ENCODE assay signal across 3 cellular contexts in genomic region chr7:78261739-78262138, GRCh38.
"Had no signal": no experiment of that assay in that cellular context is flagged by ENCODE, and none has a peak within 500 bp of the region (broad histone marks: within the 10 kb centered on the region; RNA-seq: fewer than 3 reads in every experiment).

No MANE protein-coding gene starts in this region.

- H3K4me3 ChIP-seq: GM12878 had no signal

- ATAC-seq: GM12878 had no signal

- DNase-seq: GDM1, GF-D8 had no signal
